6 cellular contexts compared by ENCODE assay signal in the genomic region with DNA sequence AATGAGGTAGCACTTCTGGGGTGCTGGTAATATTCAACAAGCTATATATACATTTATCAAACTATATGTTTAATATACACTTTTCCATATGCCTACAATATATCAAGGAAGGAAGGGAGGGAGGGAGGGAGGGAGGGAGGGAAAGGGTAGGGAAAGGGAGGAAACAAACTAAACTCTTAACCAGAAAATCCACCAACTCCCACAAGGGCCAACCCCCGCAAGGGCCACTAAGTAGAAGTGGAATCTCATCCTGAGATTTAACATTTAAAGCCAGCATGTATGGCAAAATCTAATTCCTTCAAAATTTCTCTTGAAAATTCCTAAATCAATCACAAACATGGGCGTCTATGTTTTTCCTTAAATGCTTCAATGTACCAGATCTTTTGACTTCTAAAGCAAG.
"Had no signal": no experiment of that assay in that cellular context is flagged by ENCODE, and none has a peak within 500 bp of the region (broad histone marks: within the 10 kb centered on the region; RNA-seq: fewer than 3 reads in every experiment).

No MANE protein-coding gene starts in this region.

- H3K27ac ChIP-seq: HL-60 had no signal

- DNase-seq: IMR-90, KBM-7, KG1 had no signal

- H3K4me3 ChIP-seq: K562 had no signal

- FAIRE-seq: HTR-8/SVneo, K562 had no signal

- ATAC-seq: K562 had no signal
